19 cellular contexts compared by ENCODE assay signal in genomic region chr10:30398193-30398592, GRCh38. TPM values are rescaled to one million over a fixed set of nuclear protein-coding genes. Genes with fewer than 3 reads are reported as not detected.
DNase-seq lines count a peak whose midpoint lies in the region; ATAC-seq and TF ChIP-seq lines count a peak whose summit lies in the region.
"Had no signal": no experiment of that assay in that cellular context is flagged by ENCODE, and none has a peak within 500 bp of the region (broad histone marks: within the 10 kb centered on the region; RNA-seq: fewer than 3 reads in every experiment).

No MANE protein-coding gene starts in this region.

- no peaks in the 10 kb centered on the region for H4K20me1 ChIP-seq in DND-41 (ENCODE audit: insufficient read depth, low read length)
- H4K20me1 ChIP-seq: BLaER1 had no signal

- H3K4me3 Mint-ChIP-seq in activated naive CD4-positive, alpha-beta T cell treated with anti-CD3 and anti-CD28 coated beads, Interleukin-2, amount 10 ng/mL, durations not matched to agents 7 days and 5 days = no peak overlapping the region
- peak overlapping the region; percentile 15 for H3K4me3 Mint-ChIP-seq in activated CD8-positive, alpha-beta T cell treated with anti-CD3 and anti-CD28 coated beads, Interleukin-2, amount 10 ng/mL, durations not matched to agents 7 days and 5 days
- no peak overlapping the region for H3K4me3 Mint-ChIP-seq in stimulated activated effector memory CD8-positive, alpha-beta T cell treated with anti-CD3 and anti-CD28 coated beads, Interleukin-12 subunit alpha, Interleukin-12 subunit beta, amount 100 ng/mL, for 72 hours

- peaks cover 40% of the 10 kb centered on the region for H3K27me3 Mint-ChIP-seq in activated naive CD4-positive, alpha-beta T cell treated with anti-CD3 and anti-CD28 coated beads, Interleukin-2, amount 10 ng/mL, durations not matched to agents 7 days and 5 days
- peaks cover 15% of the 10 kb centered on the region for H3K27me3 Mint-ChIP-seq in activated CD8-positive, alpha-beta T cell treated with anti-CD3 and anti-CD28 coated beads, Interleukin-2, amount 10 ng/mL, durations not matched to agents 7 days and 5 days (ENCODE audit: low read depth)

- no peak overlapping the region for H3K9ac ChIP-seq in DND-41 (ENCODE audit: low read depth, low read length)
- H3K9ac ChIP-seq: BLaER1 had no signal

- H3K4me3 ChIP-seq in DND-41 (ENCODE audit: low read depth in 1 of 2, low read length in 2 of 2) = no peak overlapping the region
- H3K4me3 ChIP-seq: BLaER1, HAP-1 had no signal

- POLR2A ChIA-PET in activated CD8-positive, alpha-beta T cell treated with anti-CD3 and anti-CD28 coated beads, Interleukin-2, amount 10 ng/mL, durations not matched to agents 7 days and 5 days (lab: Charles Lee) = no interaction called here

- DNase-seq in activated naive CD4-positive, alpha-beta T cell treated with anti-CD3 and anti-CD28 coated beads, Interleukin-2, amount 10 ng/mL, durations not matched to agents 7 days and 5 days = peak; percentile 53
- DNase-seq in activated naive CD4-positive, alpha-beta T cell treated with Interleukin-2 at 50 U/mL for 16 hours = no peak
- DNase-seq in DND-41 = peak; percentile 50
- peak; percentile 51 for DNase-seq in activated CD8-positive, alpha-beta T cell treated with anti-CD3 and anti-CD28 coated beads, Interleukin-2, amount 10 ng/mL, durations not matched to agents 7 days and 5 days
- no peak for DNase-seq in stimulated activated effector memory CD8-positive, alpha-beta T cell treated with anti-CD3 and anti-CD28 coated beads, Interleukin-12 subunit alpha, Interleukin-12 subunit beta, amount 100 ng/mL, for 72 hours (ENCODE audit: low spot score in 2 of 2)
- DNase-seq in NCI-H146 (lab: John Stamatoyannopoulos, UW) = no peak
- no peak for DNase-seq in SHP77 treated with DMSO at 0.1 percent for 48 hours (lab: John Stamatoyannopoulos, UW)
- DNase-seq: DMS79, KG1, NCI-H1105 treated with DMSO at 0.1 percent for 48 hours, NCI-H187, NCI-H2107, NCI-H2227 treated with DMSO at 0.1 percent for 48 hours, NCI-H510A treated with DMSO at 0.1 percent for 48 hours, NCI-H774 had no signal

- H3K4me2 ChIP-seq in DND-41 (ENCODE audit: insufficient read depth, low read length) = no peak overlapping the region
- H3K4me2 ChIP-seq: BLaER1 had no signal

- H3K4me1 ChIP-seq in DND-41 (ENCODE audit: insufficient read depth, low read length) = peaks cover 11% of the 10 kb centered on the region
- H3K4me1 ChIP-seq: BLaER1, HAP-1 had no signal

- no peak overlapping the region for H2AFZ ChIP-seq in DND-41 (ENCODE audit: low read depth, low read length)

- ATAC-seq in DND-41 (ENCODE audit: insufficient read depth, low read depth) = peak; percentile 95
- peak; percentile 87 for ATAC-seq in activated CD8-positive, alpha-beta T cell treated with anti-CD3 and anti-CD28 coated beads, Interleukin-2, amount 10 ng/mL, durations not matched to agents 7 days and 5 days
- ATAC-seq in stimulated activated effector memory CD8-positive, alpha-beta T cell treated with anti-CD3 and anti-CD28 coated beads, Interleukin-12 subunit alpha, Interleukin-12 subunit beta, amount 100 ng/mL, for 72 hours = peak; percentile 51
- ATAC-seq in GM21723 (IDR thresholded peaks at IDR 0.05; ENCODE audit: unreplicated experiment) = no peak
- ATAC-seq: Right ventricle myocardium inferior had no signal

- TF ChIP-seq CTCF in DND-41 (IDR thresholded peaks at IDR 0.05; ENCODE audit: borderline replicate concordance, extremely low read depth, low read length, poor library complexity, severe bottlenecking) = no peak

- no peak overlapping the region for H3K27ac ChIP-seq in DND-41 (ENCODE audit: low read length)
- H3K27ac ChIP-seq: BLaER1 had no signal

- no peaks in the 10 kb centered on the region for H3K36me3 ChIP-seq in DND-41 (ENCODE audit: insufficient read depth, low read length)
- H3K36me3 ChIP-seq: BLaER1, HAP-1 had no signal

- H3K9me3 Mint-ChIP-seq in activated naive CD4-positive, alpha-beta T cell treated with anti-CD3 and anti-CD28 coated beads, Interleukin-2, amount 10 ng/mL, durations not matched to agents 7 days and 5 days = no peaks in the 10 kb centered on the region
- H3K9me3 Mint-ChIP-seq in activated CD8-positive, alpha-beta T cell treated with anti-CD3 and anti-CD28 coated beads, Interleukin-2, amount 10 ng/mL, durations not matched to agents 7 days and 5 days (ENCODE audit: insufficient read depth) = no peaks in the 10 kb centered on the region
- H3K9me3 Mint-ChIP-seq in stimulated activated effector memory CD8-positive, alpha-beta T cell treated with anti-CD3 and anti-CD28 coated beads, Interleukin-12 subunit alpha, Interleukin-12 subunit beta, amount 100 ng/mL, for 72 hours = no peaks in the 10 kb centered on the region

- no peaks in the 10 kb centered on the region for H3K79me2 ChIP-seq in DND-41 (ENCODE audit: insufficient read depth, low read length)

- peaks cover 7% of the 10 kb centered on the region for H3K27me3 ChIP-seq in DND-41 (ENCODE audit: insufficient read depth, low read length, poor library complexity)
- H3K27me3 ChIP-seq: BLaER1 had no signal

- H3K36me3 Mint-ChIP-seq in activated naive CD4-positive, alpha-beta T cell treated with anti-CD3 and anti-CD28 coated beads, Interleukin-2, amount 10 ng/mL, durations not matched to agents 7 days and 5 days = no peaks in the 10 kb centered on the region
- H3K36me3 Mint-ChIP-seq in activated CD8-positive, alpha-beta T cell treated with anti-CD3 and anti-CD28 coated beads, Interleukin-2, amount 10 ng/mL, durations not matched to agents 7 days and 5 days (ENCODE audit: low read depth) = no peaks in the 10 kb centered on the region
- no peaks in the 10 kb centered on the region for H3K36me3 Mint-ChIP-seq in stimulated activated effector memory CD8-positive, alpha-beta T cell treated with anti-CD3 and anti-CD28 coated beads, Interleukin-12 subunit alpha, Interleukin-12 subunit beta, amount 100 ng/mL, for 72 hours

- peak overlapping the region; percentile 0 for H3K27ac Mint-ChIP-seq in activated naive CD4-positive, alpha-beta T cell treated with anti-CD3 and anti-CD28 coated beads, Interleukin-2, amount 10 ng/mL, durations not matched to agents 7 days and 5 days
- peak overlapping the region; percentile 37 for H3K27ac Mint-ChIP-seq in activated CD8-positive, alpha-beta T cell treated with anti-CD3 and anti-CD28 coated beads, Interleukin-2, amount 10 ng/mL, durations not matched to agents 7 days and 5 days
- no peak overlapping the region for H3K27ac Mint-ChIP-seq in stimulated activated effector memory CD8-positive, alpha-beta T cell treated with anti-CD3 and anti-CD28 coated beads, Interleukin-12 subunit alpha, Interleukin-12 subunit beta, amount 100 ng/mL, for 72 hours

- peaks cover 32% of the 10 kb centered on the region for H3K4me1 Mint-ChIP-seq in activated naive CD4-positive, alpha-beta T cell treated with anti-CD3 and anti-CD28 coated beads, Interleukin-2, amount 10 ng/mL, durations not matched to agents 7 days and 5 days
- H3K4me1 Mint-ChIP-seq in activated CD8-positive, alpha-beta T cell treated with anti-CD3 and anti-CD28 coated beads, Interleukin-2, amount 10 ng/mL, durations not matched to agents 7 days and 5 days (ENCODE audit: low read depth) = peaks cover 45% of the 10 kb centered on the region
- peaks cover 25% of the 10 kb centered on the region for H3K4me1 Mint-ChIP-seq in stimulated activated effector memory CD8-positive, alpha-beta T cell treated with anti-CD3 and anti-CD28 coated beads, Interleukin-12 subunit alpha, Interleukin-12 subunit beta, amount 100 ng/mL, for 72 hours

- H3K9me3 ChIP-seq in DND-41 (ENCODE audit: insufficient read depth, low read length, severe bottlenecking) = no peaks in the 10 kb centered on the region
- H3K9me3 ChIP-seq: BLaER1, HAP-1 had no signal

- CTCF ChIA-PET in activated naive CD4-positive, alpha-beta T cell treated with anti-CD3 and anti-CD28 coated beads, Interleukin-2, amount 10 ng/mL, durations not matched to agents 7 days and 5 days (lab: Charles Lee) = interaction anchor here (0.7 to 2.5 kb wide), 5 partner anchors 136 to 194 kb away, joined by 3 to 10 read pairs (median 5); no protein-coding TSS in a partner anchor
- CTCF ChIA-PET in activated CD8-positive, alpha-beta T cell treated with anti-CD3 and anti-CD28 coated beads, Interleukin-2, amount 10 ng/mL, durations not matched to agents 7 days and 5 days (lab: Charles Lee) = interaction anchor here (0.8 to 2.5 kb wide), 5 partner anchors 13 to 290 kb away, joined by 3 to 12 read pairs (median 6); no protein-coding TSS in a partner anchor

RNA-seq across cellular contexts. Expression of gene MAP3K8, which starts 35.8 kb away (rescaled TPM):
- total RNA-seq in activated CD8-positive, alpha-beta T cell treated with anti-CD3 and anti-CD28 coated beads, Interleukin-2, amount 10 ng/mL, durations not matched to agents 7 days and 5 days = 10 to 100 TPM; 26.0 to 27.7 TPM

RNA-seq across cellular contexts. Expression of gene MTPAP, which starts 49.1 kb away (rescaled TPM):
- 10 to 100 TPM; 32.6 to 33.2 TPM for total RNA-seq in activated CD8-positive, alpha-beta T cell treated with anti-CD3 and anti-CD28 coated beads, Interleukin-2, amount 10 ng/mL, durations not matched to agents 7 days and 5 days

Comparison
In these comparisons a context has a peak if more than half of its experiments do, and no peak if none do; other contexts are left out.
1. DNase-seq: peak in activated naive CD4-positive, alpha-beta T cell treated with anti-CD3 and anti-CD28 coated beads, Interleukin-2, amount 10 ng/mL, durations not matched to agents 7 days and 5 days (single experiment), DND-41 (single experiment) and activated CD8-positive, alpha-beta T cell treated with anti-CD3 and anti-CD28 coated beads, Interleukin-2, amount 10 ng/mL, durations not matched to agents 7 days and 5 days (single experiment); none in activated naive CD4-positive, alpha-beta T cell treated with Interleukin-2 at 50 U/mL for 16 hours (single experiment), stimulated activated effector memory CD8-positive, alpha-beta T cell treated with anti-CD3 and anti-CD28 coated beads, Interleukin-12 subunit alpha, Interleukin-12 subunit beta, amount 100 ng/mL, for 72 hours (0 of 2), NCI-H146 (single experiment) and SHP77 treated with DMSO at 0.1 percent for 48 hours (single experiment).